In genomic region chr3:188687389-188687788, GRCh38 we compare ENCODE assay signal across 1 cellular context.
TF ChIP-seq lines count a peak whose summit lies in the region.

No MANE protein-coding gene starts in this region.

TF ChIP-seq in WTC11, 78 proteins besides CTCF, POLR2A, EP300 and RAD21 (continued from another document):
- TF ChIP-seq AR (CRISPR knock-in tag; IDR thresholded peaks at IDR 0.05) = no peak
